ENCODE assay signal across 12 cellular contexts in genomic region chr14:105014631-105015030, GRCh38. TPM values are rescaled to one million over a fixed set of nuclear protein-coding genes. Genes with fewer than 3 reads are reported as not detected.
DNase-seq lines count a peak whose midpoint lies in the region; ATAC-seq and TF ChIP-seq lines count a peak whose summit lies in the region.
"Had no signal": no experiment of that assay in that cellular context is flagged by ENCODE, and none has a peak within 500 bp of the region (broad histone marks: within the 10 kb centered on the region; RNA-seq: fewer than 3 reads in every experiment).

No MANE protein-coding gene starts in this region.

- H3K4me1 Mint-ChIP-seq in stimulated activated effector memory CD8-positive, alpha-beta T cell treated with anti-CD3 and anti-CD28 coated beads, Interleukin-12 subunit alpha, Interleukin-12 subunit beta, amount 100 ng/mL, for 72 hours = peaks cover 76% of the 10 kb centered on the region

- H3F3A ChIP-seq in OCI-LY1 (ENCODE audit: insufficient read depth, low read length) = no peaks in the 10 kb centered on the region

- no peaks in the 10 kb centered on the region for H4K20me1 ChIP-seq in OCI-LY1 (ENCODE audit: insufficient read depth, low read length)
- no peaks in the 10 kb centered on the region for H4K20me1 ChIP-seq in fibroblast of lung (ENCODE audit: control insufficient read depth, extremely low read depth, insufficient read depth, low read length)

- no peaks in the 10 kb centered on the region for H3K9me3 Mint-ChIP-seq in activated naive CD4-positive, alpha-beta T cell treated with anti-CD3 and anti-CD28 coated beads, Interleukin-2, amount 50 U/mL, for 72 hours
- H3K9me3 Mint-ChIP-seq in stimulated activated effector memory CD8-positive, alpha-beta T cell treated with anti-CD3 and anti-CD28 coated beads, Interleukin-12 subunit alpha, Interleukin-12 subunit beta, amount 100 ng/mL, for 72 hours = no peaks in the 10 kb centered on the region

- peaks cover 22 to 33% of the 10 kb centered on the region in 2 donors for H3K36me3 Mint-ChIP-seq in activated naive CD4-positive, alpha-beta T cell treated with anti-CD3 and anti-CD28 coated beads, Interleukin-2, amount 50 U/mL, for 72 hours
- peaks cover 88% of the 10 kb centered on the region for H3K36me3 Mint-ChIP-seq in stimulated activated effector memory CD8-positive, alpha-beta T cell treated with anti-CD3 and anti-CD28 coated beads, Interleukin-12 subunit alpha, Interleukin-12 subunit beta, amount 100 ng/mL, for 72 hours

- H3K36me3 ChIP-seq in OCI-LY1 (ENCODE audit: insufficient read depth, low read length) = peaks cover 63% of the 10 kb centered on the region
- H3K36me3 ChIP-seq in fibroblast of lung (ENCODE audit: control insufficient read depth, insufficient read depth, low read length) = peaks cover 13% of the 10 kb centered on the region

- H3K79me2 ChIP-seq in OCI-LY1 (ENCODE audit: insufficient read depth, low read length) (peaks cover 99% of the 10 kb centered on the region), fibroblast of lung (ENCODE audit: control insufficient read depth, insufficient read depth, low read length) (peaks cover 97% of the 10 kb centered on the region)

- peak overlapping the region; percentile 20; the same call in 1 of the 2 replicates for H3K9ac ChIP-seq in OCI-LY1 (ENCODE audit: low read length)
- H3K9ac ChIP-seq in fibroblast of lung (ENCODE audit: insufficient read depth, low read length) = no peak overlapping the region

- H3K4me3 ChIP-seq in OCI-LY1 (ENCODE audit: low read depth, low read length, poor library complexity, severe bottlenecking) = peak overlapping the region; percentile 99
- H3K4me3 ChIP-seq in fibroblast of lung (replicated peaks in 1 of 4; ENCODE audit: control extremely low read depth in 1 of 4, insufficient read depth in 1 of 4, low read depth in 3 of 4, low read length in 4 of 4) = peak overlapping the region in 1 of 4 experiments; percentile 23

- H3K4me2 ChIP-seq in OCI-LY1 (ENCODE audit: low read length) = peak overlapping the region; percentile 95
- peak overlapping the region; percentile 54 for H3K4me2 ChIP-seq in fibroblast of lung (ENCODE audit: extremely low read depth, insufficient read depth, low read length)

- TF ChIP-seq CTCF in OCI-LY1 (IDR thresholded peaks at IDR 0.05; ENCODE audit: low read length) = no peak
- TF ChIP-seq CTCF in fibroblast of lung (conservative IDR thresholded peaks at IDR 0.05 in 1 of 2, IDR thresholded peaks at IDR 0.05 in 1 of 2; ENCODE audit: low read depth in 1 of 2, low read length in 2 of 2) = no peak

- H2AFZ ChIP-seq in OCI-LY1 (ENCODE audit: low read length) (no peak overlapping the region), fibroblast of lung (ENCODE audit: low read length) (no peak overlapping the region)

- H3K9me3 ChIP-seq in OCI-LY1 (ENCODE audit: low read length) (no peaks in the 10 kb centered on the region), fibroblast of lung (ENCODE audit: control insufficient read depth, insufficient read depth, low read depth, low read length) (no peaks in the 10 kb centered on the region)
- H3K9me3 ChIP-seq: BE2C had no signal

- no peaks in the 10 kb centered on the region for H3K9me2 ChIP-seq in OCI-LY1 (ENCODE audit: low read depth, low read length)

- H3K27ac ChIP-seq in OCI-LY1 (ENCODE audit: low read depth, low read length, poor library complexity, severe bottlenecking) = peak overlapping the region; percentile 79
- peak overlapping the region; percentile 6 for H3K27ac ChIP-seq in fibroblast of lung (ENCODE audit: insufficient read depth, low read length)

- ATAC-seq in activated naive CD4-positive, alpha-beta T cell treated with anti-CD3 and anti-CD28 coated beads, Interleukin-2, amount 50 U/mL, for 72 hours = no peak
- ATAC-seq in stimulated activated effector memory CD8-positive, alpha-beta T cell treated with anti-CD3 and anti-CD28 coated beads, Interleukin-12 subunit alpha, Interleukin-12 subunit beta, amount 100 ng/mL, for 72 hours = no peak
- ATAC-seq in HG03159 (IDR thresholded peaks at IDR 0.05; ENCODE audit: unreplicated experiment) = no peak
- ATAC-seq: stimulated activated naive CD8-positive, alpha-beta T cell treated with anti-CD3 and anti-CD28 coated beads, Interleukin-15, Interleukin-2, amounts not matched to agents 100 U/mL and 50 U/mL, for 24 hours had no signal

- DNase-seq in activated naive CD4-positive, alpha-beta T cell treated with anti-CD3 and anti-CD28 coated beads, Interleukin-2, amount 50 U/mL, for 72 hours (ENCODE audit: low spot score in 2 of 2) = no peak
- DNase-seq in activated naive CD4-positive, alpha-beta T cell treated with Interleukin-2 at 50 U/mL for 16 hours = no peak
- DNase-seq in fibroblast of lung (ENCODE audit: low read depth in 2 of 2) (no peak), NCI-H526 (lab: John Stamatoyannopoulos, UW) (no peak), cerebellar nuclear complex (lab: John Stamatoyannopoulos, UW) (no peak)
- no peak for DNase-seq in stimulated activated effector memory CD8-positive, alpha-beta T cell treated with anti-CD3 and anti-CD28 coated beads, Interleukin-12 subunit alpha, Interleukin-12 subunit beta, amount 100 ng/mL, for 72 hours (ENCODE audit: low spot score in 2 of 2)
- DNase-seq: BE2C; GF-D8; stimulated activated CD4-positive, alpha-beta T cell treated with anti-CD3 and anti-CD28 coated beads, Interleukin-2, amount 100 ng/mL, for 48 hours; stimulated activated naive CD8-positive, alpha-beta T cell treated with anti-CD3 and anti-CD28 coated beads, Interleukin-15, Interleukin-2, amounts not matched to agents 100 U/mL and 50 U/mL, for 24 hours had no signal

- peaks cover 74% of the 10 kb centered on the region for H3K4me1 ChIP-seq in OCI-LY1 (ENCODE audit: insufficient read depth, low read length, severe bottlenecking)
- H3K4me1 ChIP-seq in fibroblast of lung (ENCODE audit: control insufficient read depth, extremely low read depth, insufficient read depth, low read length) = peaks cover 7% of the 10 kb centered on the region

- H3K27me3 ChIP-seq in OCI-LY1 (ENCODE audit: insufficient read depth, low read length) (no peaks in the 10 kb centered on the region), fibroblast of lung (ENCODE audit: control insufficient read depth, insufficient read depth, low read length) (no peaks in the 10 kb centered on the region)
- H3K27me3 ChIP-seq: BE2C had no signal

- peak overlapping the region; percentile 97 for H3K4me3 Mint-ChIP-seq in stimulated activated effector memory CD8-positive, alpha-beta T cell treated with anti-CD3 and anti-CD28 coated beads, Interleukin-12 subunit alpha, Interleukin-12 subunit beta, amount 100 ng/mL, for 72 hours

- H3K27ac Mint-ChIP-seq in activated naive CD4-positive, alpha-beta T cell treated with anti-CD3 and anti-CD28 coated beads, Interleukin-2, amount 50 U/mL, for 72 hours = peak overlapping the region; percentile 30 to 91
- H3K27ac Mint-ChIP-seq in stimulated activated effector memory CD8-positive, alpha-beta T cell treated with anti-CD3 and anti-CD28 coated beads, Interleukin-12 subunit alpha, Interleukin-12 subunit beta, amount 100 ng/mL, for 72 hours = peak overlapping the region; percentile 88

RNA-seq across cellular contexts. Expression of gene CDCA4, which starts 6.3 kb away (rescaled TPM):
- total RNA-seq in activated naive CD4-positive, alpha-beta T cell treated with anti-CD3 and anti-CD28 coated beads, Interleukin-2, amount 50 U/mL, for 72 hours = 10 to 100 TPM; 54.2 to 61.1 TPM
- total RNA-seq in fibroblast of lung = 7.9 and 8.0 TPM in 2 replicates
- polyA plus RNA-seq in fibroblast of lung = 8.0 and 19.5 TPM in 2 replicates
- polyA plus RNA-seq in fibroblast of lung (2012) = 9.1 and 21.3 TPM in 2 replicates
- polyA minus RNA-seq in fibroblast of lung (ENCODE audit: low replicate concordance) = 8.1 and 23.3 TPM in 2 replicates

RNA-seq across cellular contexts. Expression of gene CLBA1, which starts 29.0 kb away (rescaled TPM):
- under 1 TPM; 0.20 to 0.97 TPM for total RNA-seq in activated naive CD4-positive, alpha-beta T cell treated with anti-CD3 and anti-CD28 coated beads, Interleukin-2, amount 50 U/mL, for 72 hours
- 8.0 and 11.7 TPM in 2 replicates for total RNA-seq in fibroblast of lung
- 3.8 and 11.3 TPM in 2 replicates for polyA plus RNA-seq in fibroblast of lung
- polyA plus RNA-seq in fibroblast of lung (2012) = 4.1 and 10.7 TPM in 2 replicates
- polyA minus RNA-seq in fibroblast of lung (ENCODE audit: low replicate concordance) = 3.0 and 5.8 TPM in 2 replicates

RNA-seq across cellular contexts. Expression of gene AHNAK2, which starts 36.5 kb away (rescaled TPM):
- total RNA-seq in activated naive CD4-positive, alpha-beta T cell treated with anti-CD3 and anti-CD28 coated beads, Interleukin-2, amount 50 U/mL, for 72 hours = under 1 TPM; 0.02 to 0.10 TPM
- 47.8 and 106 TPM in 2 replicates for total RNA-seq in fibroblast of lung
- 6.6 and 30.5 TPM in 2 replicates for polyA plus RNA-seq in fibroblast of lung
- polyA plus RNA-seq in fibroblast of lung (2012) = 19.4 and 61.0 TPM in 2 replicates
- polyA minus RNA-seq in fibroblast of lung (ENCODE audit: low replicate concordance) = 42.9 and 144 TPM in 2 replicates

RNA-seq across cellular contexts. Expression of gene GPR132, which starts 50.6 kb away (rescaled TPM):
- total RNA-seq in activated naive CD4-positive, alpha-beta T cell treated with anti-CD3 and anti-CD28 coated beads, Interleukin-2, amount 50 U/mL, for 72 hours = 10 to 100 TPM; 24.9 to 32.6 TPM
- total RNA-seq in fibroblast of lung = 0.17 and 0.26 TPM in 2 replicates
- not detected in 2 replicates for polyA plus RNA-seq in fibroblast of lung
- polyA plus RNA-seq in fibroblast of lung (2012) = 0.05 TPM in 1 of 2 replicates, not detected in the other
- not detected in 2 replicates for polyA minus RNA-seq in fibroblast of lung (ENCODE audit: low replicate concordance)

Comparison
In these comparisons a context has a peak if more than half of its experiments do, and no peak if none do; other contexts are left out.
1. RNA of gene AHNAK2, which starts 36.5 kb away (total RNA-seq): 47.8 to 106 TPM in fibroblast of lung; 0.02 to 0.10 TPM in activated naive CD4-positive, alpha-beta T cell treated with anti-CD3 and anti-CD28 coated beads, Interleukin-2, amount 50 U/mL, for 72 hours; every median in the first group is over 10 times any median in the second.